9 cellular contexts compared by ENCODE assay signal in the genomic region with DNA sequence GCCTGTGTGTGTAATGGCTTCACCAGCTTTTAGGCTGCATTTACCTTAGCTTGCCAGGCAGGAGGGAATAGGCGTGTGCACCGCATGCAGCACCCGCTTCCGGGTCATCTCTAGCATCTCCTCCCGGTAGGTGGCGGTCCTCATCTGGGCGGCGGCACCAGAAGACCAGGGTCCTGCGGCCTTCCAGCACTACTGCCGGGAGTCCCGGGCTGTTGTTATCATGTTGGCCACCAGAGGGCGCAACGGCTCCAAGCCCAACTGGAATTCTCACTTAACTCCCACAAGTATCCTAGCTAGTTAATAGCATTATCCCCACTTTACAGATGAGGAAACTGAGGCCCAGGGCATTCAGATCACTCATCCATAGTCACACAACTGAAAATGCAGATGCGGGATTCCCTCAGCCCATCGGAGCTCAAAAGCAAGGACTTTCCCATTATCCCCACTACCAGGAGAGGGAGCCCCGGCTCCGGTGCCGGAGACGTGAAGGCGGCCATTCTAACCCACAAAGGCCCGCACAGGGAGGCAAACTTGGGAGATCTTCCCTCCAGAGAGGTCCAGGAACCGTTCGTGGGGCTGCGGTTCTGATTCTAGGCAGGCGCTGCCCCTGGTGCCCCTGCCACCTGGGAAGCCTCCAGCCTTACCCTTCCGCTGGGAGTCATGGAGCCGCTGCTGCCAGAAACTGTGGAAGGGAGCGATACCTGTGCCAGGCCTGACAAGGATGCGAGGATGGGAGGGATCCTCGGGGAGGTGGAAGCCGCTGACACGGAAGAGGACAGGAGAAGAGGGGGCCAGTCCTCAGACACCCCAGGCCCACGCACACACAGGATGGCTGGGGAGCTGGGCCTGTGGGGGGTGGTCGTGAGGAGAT. TPM values are rescaled to one million over a fixed set of nuclear protein-coding genes. Genes with fewer than 3 reads are reported as not detected.
DNase-seq lines count a peak whose midpoint lies in the region; ATAC-seq and TF ChIP-seq lines count a peak whose summit lies in the region.
"Had no signal": no experiment of that assay in that cellular context is flagged by ENCODE, and none has a peak within 500 bp of the region (broad histone marks: within the 10 kb centered on the region; RNA-seq: fewer than 3 reads in every experiment).

No MANE protein-coding gene starts in this region.

- peaks cover 0 to 6% of the 10 kb centered on the region in 2 donors for H3K27me3 Mint-ChIP-seq in CD4-positive, alpha-beta memory T cell
- H3K27me3 Mint-ChIP-seq in activated T-helper 1 cell treated with anti-CD3 and anti-CD28 coated beads, Interleukin-12 subunit alpha, Interleukin-12 subunit beta, Interleukin-2, Interleukin-4 antibody, amounts not matched to agents 30 ng/mL and 10 ng/mL and 1 ng/mL, durations not matched to agents 14 hours and 24 hours and 36 hours (ENCODE audit: insufficient read depth), result no peaks in the 10 kb centered on the region

- POLR2A ChIA-PET in CD4-positive, alpha-beta memory T cell (lab: Charles Lee; ENCODE audit: partially characterized antibody), result no interaction called here

- no peaks in the 10 kb centered on the region for H3K9me3 ChIP-seq in CD4-positive, alpha-beta memory T cell (ENCODE audit: control insufficient read depth in 1 of 2, low read length in 2 of 2)
- H3K9me3 ChIP-seq in tibial nerve, result no peaks in the 10 kb centered on the region

- H3K4me3 ChIP-seq in CD4-positive, alpha-beta memory T cell (ENCODE audit: low read length in 2 of 2), result no peak overlapping the region
- no peak overlapping the region for H3K4me3 ChIP-seq in Jurkat, Clone E6-1 (ENCODE audit: low read length)
- no peak overlapping the region for H3K4me3 ChIP-seq in fibroblast of villous mesenchyme (ENCODE audit: low read depth, low read length)
- no peak overlapping the region for H3K4me3 ChIP-seq in tibial nerve
- H3K4me3 ChIP-seq: SK-N-MC had no signal

- H3K27ac Mint-ChIP-seq in CD4-positive, alpha-beta memory T cell, result no peak overlapping the region
- no peak overlapping the region for H3K27ac Mint-ChIP-seq in activated T-helper 1 cell treated with anti-CD3 and anti-CD28 coated beads, Interleukin-12 subunit alpha, Interleukin-12 subunit beta, Interleukin-2, Interleukin-4 antibody, amounts not matched to agents 30 ng/mL and 10 ng/mL and 1 ng/mL, durations not matched to agents 14 hours and 24 hours and 36 hours

- no peaks in the 10 kb centered on the region for H3K27me3 ChIP-seq in CD4-positive, alpha-beta memory T cell (ENCODE audit: insufficient read depth, low read length)
- no peaks in the 10 kb centered on the region for H3K27me3 ChIP-seq in tibial nerve

- 46 to 49% methylated on average over 28 to 30 of the region's 34 CpGs for WGBS in tibial nerve, 2 donors

- peaks cover 0 to 2% of the 10 kb centered on the region in 2 donors for H3K36me3 Mint-ChIP-seq in CD4-positive, alpha-beta memory T cell
- H3K36me3 Mint-ChIP-seq in activated T-helper 1 cell treated with anti-CD3 and anti-CD28 coated beads, Interleukin-12 subunit alpha, Interleukin-12 subunit beta, Interleukin-2, Interleukin-4 antibody, amounts not matched to agents 30 ng/mL and 10 ng/mL and 1 ng/mL, durations not matched to agents 14 hours and 24 hours and 36 hours (ENCODE audit: low read depth), result peaks cover 2% of the 10 kb centered on the region

- CTCF ChIA-PET in CD4-positive, alpha-beta memory T cell (lab: Charles Lee; ENCODE audit: partially characterized antibody), result interaction anchor here (0.6 to 11.4 kb wide), 22 partner anchors 9 to 425 kb away, joined by 3 to 358 read pairs (median 4); partner anchors contain the start of gene LGALS9

- no peaks in the 10 kb centered on the region for H3K36me3 ChIP-seq in CD4-positive, alpha-beta memory T cell (ENCODE audit: insufficient read depth, low read length)
- no peaks in the 10 kb centered on the region for H3K36me3 ChIP-seq in tibial nerve

- H3K4me1 ChIP-seq in CD4-positive, alpha-beta memory T cell (ENCODE audit: insufficient read depth, low read length), result peaks cover 6% of the 10 kb centered on the region
- no peaks in the 10 kb centered on the region for H3K4me1 ChIP-seq in tibial nerve

- DNase-seq in CD4-positive, alpha-beta memory T cell, result peak; percentile 39 to 57 (median 47)
- DNase-seq in Jurkat, Clone E6-1 (ENCODE audit: low read depth, low spot score), result peak; percentile 89
- peak; percentile 85 for DNase-seq in RPMI8226
- DNase-seq in activated T-helper 1 cell treated with anti-CD3 and anti-CD28 coated beads, Interleukin-12 subunit alpha, Interleukin-12 subunit beta, Interleukin-2, Interleukin-4 antibody, amounts not matched to agents 30 ng/mL and 10 ng/mL and 1 ng/mL, durations not matched to agents 14 hours and 24 hours and 36 hours (ENCODE audit: low spot score), result peak; percentile 49
- peak; percentile 66 for DNase-seq in fibroblast of villous mesenchyme (ENCODE audit: low read depth)
- DNase-seq in omental fat pad (ENCODE audit: low spot score), result peak; percentile 64
- DNase-seq in tibial nerve (ENCODE audit: low spot score in 2 of 2), result peak; percentile 29 to 72

- intact Hi-C loops in CD4-positive, alpha-beta memory T cell (cut with micrococcal nuclease), result loop anchor here (1.0 to 10.0 kb wide), 3 partner anchors 101 to 303 kb away; no protein-coding TSS in a partner anchor
- intact Hi-C loops in activated T-helper 1 cell treated with anti-CD3 and anti-CD28 coated beads, Interleukin-12 subunit alpha, Interleukin-12 subunit beta, Interleukin-2, Interleukin-4 antibody, amounts not matched to agents 30 ng/mL and 10 ng/mL and 1 ng/mL, durations not matched to agents 14 hours and 24 hours and 36 hours (cut with micrococcal nuclease), result loop anchor here (1.0 to 10.0 kb wide), 2 partner anchors 101 to 270 kb away; no protein-coding TSS in a partner anchor

- ATAC-seq in GM21360 (IDR thresholded peaks at IDR 0.05; ENCODE audit: unreplicated experiment) (peak; percentile 71), omental fat pad (ENCODE audit: low FRiP score) (no peak)

- no peaks in the 10 kb centered on the region for H3K9me3 Mint-ChIP-seq in CD4-positive, alpha-beta memory T cell
- H3K9me3 Mint-ChIP-seq in activated T-helper 1 cell treated with anti-CD3 and anti-CD28 coated beads, Interleukin-12 subunit alpha, Interleukin-12 subunit beta, Interleukin-2, Interleukin-4 antibody, amounts not matched to agents 30 ng/mL and 10 ng/mL and 1 ng/mL, durations not matched to agents 14 hours and 24 hours and 36 hours, result no peaks in the 10 kb centered on the region

- H3K27ac ChIP-seq in CD4-positive, alpha-beta memory T cell (ENCODE audit: low read depth, low read length), result no peak overlapping the region
- no peak overlapping the region for H3K27ac ChIP-seq in tibial nerve
- H3K27ac ChIP-seq: SK-N-MC had no signal

- TF ChIP-seq EP300 in tibial nerve (IDR thresholded peaks at IDR 0.05), result no peak

- peak; percentile 84 for TF ChIP-seq CTCF in fibroblast of villous mesenchyme (IDR thresholded peaks at IDR 0.05; ENCODE audit: insufficient read depth, low read depth, low read length)
- peak in 2 of 3 donors; percentile 3 to 64 for TF ChIP-seq CTCF in omental fat pad (IDR thresholded peaks at IDR 0.05)
- peak; percentile 75 to 89 (median 85) for TF ChIP-seq CTCF in tibial nerve (IDR thresholded peaks at IDR 0.05)

- TF ChIP-seq POLR2A in tibial nerve (IDR thresholded peaks at IDR 0.05), result no peak

- H3K4me3 Mint-ChIP-seq in CD4-positive, alpha-beta memory T cell, result peak overlapping the region in 1 of 8 donors; percentile 8
- H3K4me3 Mint-ChIP-seq in activated T-helper 1 cell treated with anti-CD3 and anti-CD28 coated beads, Interleukin-12 subunit alpha, Interleukin-12 subunit beta, Interleukin-2, Interleukin-4 antibody, amounts not matched to agents 30 ng/mL and 10 ng/mL and 1 ng/mL, durations not matched to agents 14 hours and 24 hours and 36 hours, result no peak overlapping the region

- peaks cover 0 to 12% (median 7%) of the 10 kb centered on the region in 4 donors for H3K4me1 Mint-ChIP-seq in CD4-positive, alpha-beta memory T cell
- H3K4me1 Mint-ChIP-seq in activated T-helper 1 cell treated with anti-CD3 and anti-CD28 coated beads, Interleukin-12 subunit alpha, Interleukin-12 subunit beta, Interleukin-2, Interleukin-4 antibody, amounts not matched to agents 30 ng/mL and 10 ng/mL and 1 ng/mL, durations not matched to agents 14 hours and 24 hours and 36 hours (ENCODE audit: low read depth), result peaks cover 13% of the 10 kb centered on the region

RNA-seq across cellular contexts. Expression of gene LGALS9, which starts 23.9 kb away (rescaled TPM):
- 10 to 100 TPM; 19.9 to 24.6 TPM for total RNA-seq in CD4-positive, alpha-beta memory T cell
- 10 to 100 TPM; 24.1 to 33.2 TPM for polyA plus RNA-seq in CD4-positive, alpha-beta memory T cell
- polyA plus RNA-seq in Jurkat, Clone E6-1 (2012; ENCODE audit: insufficient read depth, insufficient read length), result 22.1 TPM
- 38.4 and 39.7 TPM in 2 replicates for total RNA-seq in activated T-helper 1 cell treated with anti-CD3 and anti-CD28 coated beads, Interleukin-12 subunit alpha, Interleukin-12 subunit beta, Interleukin-2, Interleukin-4 antibody, amounts not matched to agents 30 ng/mL and 10 ng/mL and 1 ng/mL, durations not matched to agents 14 hours and 24 hours and 36 hours
- 1.7 and 2.3 TPM in 2 replicates for total RNA-seq in fibroblast of villous mesenchyme
- total RNA-seq in omental fat pad, result 100 to 1,000 TPM in 1 of 4 donors, 10 to 100 TPM in 3; 36.3 to 172 (median 54.3) TPM
- 10 to 100 TPM; 11.9 to 73.5 (median 20.7) TPM for total RNA-seq in tibial nerve

Comparison
In these comparisons a context has a peak if more than half of its experiments do, and no peak if none do; other contexts are left out.
1. CTCF ChIP-seq: peak in every context shown above with its lines; median percentile 85 in tibial nerve; 84 in fibroblast of villous mesenchyme; 34 in omental fat pad.